8 cellular contexts compared by ENCODE assay signal in genomic region chr1:75991497-75992114, GRCh38. TPM values are rescaled to one million over a fixed set of nuclear protein-coding genes. Genes with fewer than 3 reads are reported as not detected.
DNase-seq lines count a peak whose midpoint lies in the region; ATAC-seq and TF ChIP-seq lines count a peak whose summit lies in the region.

No MANE protein-coding gene starts in this region.

- H3K4me3 ChIP-seq in IMR-90 (ENCODE audit: insufficient read depth, low read depth, low read length) (no peak overlapping the region), OCI-LY7 (ENCODE audit: low read depth, low read length, poor library complexity, severe bottlenecking) (no peak overlapping the region), fibroblast of lung (replicated peaks in 1 of 4; ENCODE audit: control extremely low read depth in 1 of 4, insufficient read depth in 1 of 4, low read depth in 3 of 4, low read length in 4 of 4) (no peak overlapping the region)

- H3K4me1 ChIP-seq in IMR-90 (ENCODE audit: control insufficient read depth, insufficient read depth, low read length) (no peaks in the 10 kb centered on the region), OCI-LY7 (ENCODE audit: insufficient read depth, low read length, poor library complexity, severe bottlenecking) (no peaks in the 10 kb centered on the region), fibroblast of lung (ENCODE audit: control insufficient read depth, extremely low read depth, insufficient read depth, low read length) (no peaks in the 10 kb centered on the region)

- no peak overlapping the region for H2BK5ac ChIP-seq in IMR-90 (ENCODE audit: low read depth, low read length, poor library complexity, severe bottlenecking)

- no peaks in the 10 kb centered on the region for H3K4me1 Mint-ChIP-seq in activated T-cell treated with anti-CD3 and anti-CD28 coated beads, Interleukin-2, amount 50 U/mL, for 24 hours (ENCODE audit: low read depth)
- H3K4me1 Mint-ChIP-seq in nephron progenitor cell, result no peaks in the 10 kb centered on the region

- H3K27me3 ChIP-seq in IMR-90 (ENCODE audit: control insufficient read depth, insufficient read depth, low read length), result peaks cover 2% of the 10 kb centered on the region; the same call in 1 of the 2 replicates
- H3K27me3 ChIP-seq in fibroblast of lung (ENCODE audit: control insufficient read depth, insufficient read depth, low read length), result peaks cover 4% of the 10 kb centered on the region

- no CpG with 5 or more reads among the region's 8 CpGs for WGBS in IMR-90 (ENCODE audit: extremely low coverage in 2 of 2, insufficient read length in 1 of 2), 2 experiments

- no peak overlapping the region for H3K14ac ChIP-seq in IMR-90 (replicated peaks; ENCODE audit: low read depth, low read length)

- CTCF ChIA-PET in IMR-90 (lab: Yijun Ruan, JAX), result interaction anchor here (0.7 kb wide), 1 partner anchor 145 kb away, joined by 7 read pairs; no protein-coding TSS in a partner anchor
- CTCF ChIA-PET in OCI-LY7 (lab: Charles Lee; ENCODE audit: unreplicated experiment), result no interaction called here

- H2AK5ac ChIP-seq in IMR-90 (ENCODE audit: low read depth, low read length), result no peak overlapping the region

- peak; percentile 67 for TF ChIP-seq RAD21 in IMR-90 (IDR thresholded peaks at IDR 0.05; ENCODE audit: low read length)

- no peaks in the 10 kb centered on the region for H3K36me3 Mint-ChIP-seq in activated T-cell treated with anti-CD3 and anti-CD28 coated beads, Interleukin-2, amount 50 U/mL, for 24 hours (ENCODE audit: low read depth)
- no peaks in the 10 kb centered on the region for H3K36me3 Mint-ChIP-seq in nephron progenitor cell (ENCODE audit: low read depth)

- no TSS peak for BruUV-seq in IMR-90 (replicated peaks; lab: Mats Ljungman, UMichigan)
- BruUV-seq in OCI-LY7 (replicated peaks; lab: Mats Ljungman, UMichigan), result no TSS peak

- dilution Hi-C loops in IMR-90 (cut with HindIII; ENCODE audit: low sequenced_read_pairs, unreplicated experiment), result no loop called here

- no peaks in the 10 kb centered on the region for H3K9me3 Mint-ChIP-seq in activated T-cell treated with anti-CD3 and anti-CD28 coated beads, Interleukin-2, amount 50 U/mL, for 24 hours
- H3K9me3 Mint-ChIP-seq in nephron progenitor cell, result no peaks in the 10 kb centered on the region

- POLR2A ChIA-PET in IMR-90 (lab: Charles Lee; ENCODE audit: unreplicated experiment), result no interaction called here
- POLR2A ChIA-PET in OCI-LY7 (lab: Charles Lee), result interaction anchor here (1.1 kb wide), 1 partner anchor 85 kb away, joined by 6 read pairs; no protein-coding TSS in a partner anchor

- no peak overlapping the region for H2BK120ac ChIP-seq in IMR-90 (ENCODE audit: low read depth, low read length)

- H3K4me3 Mint-ChIP-seq in activated T-cell treated with anti-CD3 and anti-CD28 coated beads, Interleukin-2, amount 50 U/mL, for 24 hours, result no peak overlapping the region
- H3K4me3 Mint-ChIP-seq in nephron progenitor cell, result no peak overlapping the region

- H3K9ac ChIP-seq in IMR-90 (ENCODE audit: low read depth, low read length) (no peak overlapping the region), fibroblast of lung (ENCODE audit: insufficient read depth, low read length) (no peak overlapping the region)

- no peak overlapping the region for H3K27ac Mint-ChIP-seq in activated T-cell treated with anti-CD3 and anti-CD28 coated beads, Interleukin-2, amount 50 U/mL, for 24 hours
- no peak overlapping the region for H3K27ac Mint-ChIP-seq in nephron progenitor cell

- H3K27me3 Mint-ChIP-seq in activated T-cell treated with anti-CD3 and anti-CD28 coated beads, Interleukin-2, amount 50 U/mL, for 24 hours, result no peaks in the 10 kb centered on the region
- no peaks in the 10 kb centered on the region for H3K27me3 Mint-ChIP-seq in nephron progenitor cell (ENCODE audit: low read depth, poor library complexity)

- TF ChIP-seq POLR2A in IMR-90 (IDR thresholded peaks at IDR 0.05; ENCODE audit: low read depth, low read length), result no peak

- intact Hi-C loops in IMR-90 (cut with micrococcal nuclease) (loop anchor here (1.0 to 5.0 kb wide), 5 partner anchors 81 to 1136 kb away; partner anchors contain the start of gene ST6GALNAC3), OCI-LY7 (cut with micrococcal nuclease; ENCODE audit: unreplicated experiment) (no loop called here)

- no peak overlapping the region for H4K8ac ChIP-seq in IMR-90 (ENCODE audit: low read depth in 2 of 2, low read length in 2 of 2)

- H3K27ac ChIP-seq in IMR-90 (ENCODE audit: insufficient read depth, low read length), result no peak overlapping the region
- H3K27ac ChIP-seq in OCI-LY7 (ENCODE audit: low read depth, low read length, poor library complexity, severe bottlenecking), result no peak overlapping the region
- H3K27ac ChIP-seq in fibroblast of lung (ENCODE audit: insufficient read depth, low read length), result no peak overlapping the region

- TF ChIP-seq CTCF in IMR-90 (conservative IDR thresholded peaks at IDR 0.05; ENCODE audit: low read depth, low read length), result peak; percentile 83
- peak; percentile 93 for TF ChIP-seq CTCF in OCI-LY7 (conservative IDR thresholded peaks at IDR 0.05; ENCODE audit: low read length)
- TF ChIP-seq CTCF in fibroblast of lung (conservative IDR thresholded peaks at IDR 0.05 in 1 of 2, IDR thresholded peaks at IDR 0.05 in 1 of 2; ENCODE audit: low read depth in 1 of 2, low read length in 2 of 2), result peak; percentile 84 to 87
- TF ChIP-seq CTCF in nephron progenitor cell (IDR thresholded peaks at IDR 0.05), result peak; percentile 81

- H3K9me1 ChIP-seq in IMR-90 (ENCODE audit: insufficient read depth, low read length), result no peaks in the 10 kb centered on the region

- H3K9me3 ChIP-seq in IMR-90 (ENCODE audit: control insufficient read depth, insufficient read depth, low read length) (no peaks in the 10 kb centered on the region), OCI-LY7 (ENCODE audit: low read length) (no peaks in the 10 kb centered on the region), fibroblast of lung (ENCODE audit: control insufficient read depth, insufficient read depth, low read depth, low read length) (no peaks in the 10 kb centered on the region)

- no peaks in the 10 kb centered on the region for H3K9me2 ChIP-seq in OCI-LY7 (ENCODE audit: insufficient read depth, low read length)

- H2AFZ ChIP-seq in IMR-90 (replicated peaks; ENCODE audit: low read length, poor library complexity) (peak overlapping the region; percentile 24), OCI-LY7 (ENCODE audit: low read length) (no peak overlapping the region), fibroblast of lung (ENCODE audit: low read length) (no peak overlapping the region)

- H2AK9ac ChIP-seq in IMR-90 (replicated peaks; ENCODE audit: low read depth, low read length, poor library complexity), result no peak overlapping the region

- H4K91ac ChIP-seq in IMR-90 (ENCODE audit: insufficient read depth, low read depth, low read length), result no peak overlapping the region

- H3K79me2 ChIP-seq in OCI-LY7 (ENCODE audit: insufficient read depth, low read depth, low read length), result no peaks in the 10 kb centered on the region
- H3K79me2 ChIP-seq in fibroblast of lung (ENCODE audit: control insufficient read depth, insufficient read depth, low read length), result no peaks in the 10 kb centered on the region

- no peak overlapping the region for H3K23ac ChIP-seq in IMR-90 (ENCODE audit: low read depth, low read length)

- no peak overlapping the region for H4K5ac ChIP-seq in IMR-90 (ENCODE audit: low read depth, low read length)

- H2BK15ac ChIP-seq in IMR-90 (ENCODE audit: low read depth, low read length), result no peak overlapping the region

- no peak overlapping the region for H3K56ac ChIP-seq in IMR-90 (ENCODE audit: extremely low read depth, insufficient read depth, low read length)

- H4K20me1 ChIP-seq in IMR-90 (ENCODE audit: insufficient read depth, low read length) (no peaks in the 10 kb centered on the region), OCI-LY7 (ENCODE audit: insufficient read depth, low read length) (no peaks in the 10 kb centered on the region), fibroblast of lung (ENCODE audit: control insufficient read depth, extremely low read depth, insufficient read depth, low read length) (no peaks in the 10 kb centered on the region)

- no peak overlapping the region for H2BK20ac ChIP-seq in IMR-90 (ENCODE audit: low read depth, low read length)

- DNase-seq in DMS153 treated with DMSO at 0.1 percent for 48 hours (lab: John Stamatoyannopoulos, UW; ENCODE audit: unreplicated experiment) (peak; percentile 75), IMR-90 (peak; percentile 83), OCI-LY7 (ENCODE audit: low spot score) (peak; percentile 63), fibroblast of lung (ENCODE audit: low read depth in 2 of 2) (peak; percentile 73 to 88), nephron progenitor cell (peak; percentile 88)
- peak; percentile 70 for DNase-seq in activated T-cell treated with anti-CD3 and anti-CD28 coated beads, Interleukin-2, amount 50 U/mL, for 24 hours
- DNase-seq in stimulated activated naive CD8-positive, alpha-beta T cell treated with anti-CD3 and anti-CD28 coated beads, Interleukin-15, Interleukin-2, amounts not matched to agents 100 U/mL and 50 U/mL, for 24 hours, result peak; percentile 79

- H3K4me2 ChIP-seq in IMR-90 (ENCODE audit: low read depth, low read length) (no peak overlapping the region), OCI-LY7 (ENCODE audit: low read length) (no peak overlapping the region), fibroblast of lung (ENCODE audit: extremely low read depth, insufficient read depth, low read length) (no peak overlapping the region)

- H3K18ac ChIP-seq in IMR-90 (ENCODE audit: low read depth, low read length), result no peak overlapping the region

- H3K79me1 ChIP-seq in IMR-90 (ENCODE audit: low read depth in 1 of 2, low read length in 2 of 2), result no peaks in the 10 kb centered on the region

- in situ Hi-C loops in IMR-90 (cut with MboI; ENCODE audit: low sequenced_read_pairs), result no loop called here

- ATAC-seq in GM21515 (IDR thresholded peaks at IDR 0.05; ENCODE audit: unreplicated experiment) (peak; percentile 91), IMR-90 (ENCODE audit: low read depth) (peak; percentile 73)
- no peak for ATAC-seq in stimulated activated naive CD8-positive, alpha-beta T cell treated with anti-CD3 and anti-CD28 coated beads, Interleukin-15, Interleukin-2, amounts not matched to agents 100 U/mL and 50 U/mL, for 24 hours

- H3K36me3 ChIP-seq in IMR-90 (ENCODE audit: control insufficient read depth, insufficient read depth, low read length) (no peaks in the 10 kb centered on the region), OCI-LY7 (ENCODE audit: insufficient read depth, low read length) (no peaks in the 10 kb centered on the region), fibroblast of lung (ENCODE audit: control insufficient read depth, insufficient read depth, low read length) (no peaks in the 10 kb centered on the region)

- no peak overlapping the region for H3K4ac ChIP-seq in IMR-90 (ENCODE audit: low read depth, low read length)

RNA-seq across cellular contexts. Expression of gene ASB17, which starts 59.4 kb away (rescaled TPM):
- not detected in 2 replicates for total RNA-seq in IMR-90 (2012; rRNA removed)
- polyA plus RNA-seq in IMR-90 (2012; rRNA removed), result not detected in 2 replicates
- not detected in 2 replicates for polyA plus RNA-seq in IMR-90 (2012; cell fraction: cytosol; rRNA removed)
- not detected in 2 replicates for polyA plus RNA-seq in IMR-90 (2012; cell fraction: nucleus; rRNA removed; ENCODE audit: low replicate concordance)
- not detected in 2 replicates for total RNA-seq in OCI-LY7 (2014; rRNA removed; shearing (Covaris generic))
- total RNA-seq in OCI-LY7 (2022), result not detected in 2 replicates
- total RNA-seq in fibroblast of lung, result not detected in 2 replicates
- polyA plus RNA-seq in fibroblast of lung, result not detected in 2 replicates
- not detected in 2 replicates for polyA plus RNA-seq in fibroblast of lung (2012)
- not detected in 2 replicates for polyA minus RNA-seq in fibroblast of lung (ENCODE audit: low replicate concordance)
